Comparison of ENCODE assay signal across 21 cellular contexts in the genomic region with DNA sequence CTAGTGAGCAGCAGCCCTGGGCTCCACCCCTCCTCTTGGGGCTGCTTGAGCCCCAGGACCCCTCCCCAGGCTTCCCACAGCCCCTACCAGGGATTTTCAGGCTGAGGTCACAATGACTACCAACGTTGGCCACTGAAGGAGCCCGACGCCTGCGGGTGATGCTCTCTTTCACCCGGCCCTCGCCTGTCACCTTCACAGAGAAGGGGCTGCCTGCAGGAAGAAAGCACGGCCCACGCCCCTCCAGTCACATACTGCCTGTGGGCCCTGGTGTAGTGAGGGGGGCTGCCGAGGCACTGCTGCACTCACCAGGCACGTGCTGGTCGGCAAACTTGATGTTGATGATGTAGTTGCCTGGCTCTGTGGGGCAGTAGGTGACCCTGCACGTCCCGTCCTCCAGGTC. TPM values are rescaled to one million over a fixed set of nuclear protein-coding genes. Genes with fewer than 3 reads are reported as not detected.
DNase-seq lines count a peak whose midpoint lies in the region; ATAC-seq and TF ChIP-seq lines count a peak whose summit lies in the region.
"Had no signal": no experiment of that assay in that cellular context is flagged by ENCODE, and none has a peak within 500 bp of the region (broad histone marks: within the 10 kb centered on the region; RNA-seq: fewer than 3 reads in every experiment).

No MANE protein-coding gene starts in this region.

- H3K27me3 ChIP-seq in CD4-positive, CD25-positive, alpha-beta regulatory T cell (ENCODE audit: control insufficient read depth, insufficient read depth, low read length): no peaks in the 10 kb centered on the region
- no peaks in the 10 kb centered on the region for H3K27me3 ChIP-seq in tibial artery
- H3K27me3 ChIP-seq: ascending aorta had no signal

- intact Hi-C loops in Calu3 (cut with micrococcal nuclease; ENCODE audit: unreplicated experiment): no loop called here
- intact Hi-C loops in activated CD8-positive, alpha-beta T cell treated with anti-CD3 and anti-CD28 coated beads for 36 hours (cut with micrococcal nuclease): no loop called here
- intact Hi-C loops in mucosa of descending colon (cut with DNase I, micrococcal nuclease): no loop called here
- intact Hi-C loops in tibial artery (cut with DNase I; ENCODE audit: low total_unique reads): no loop called here

- no peak for DNase-seq in CD4-positive, CD25-positive, alpha-beta regulatory T cell
- DNase-seq in Calu3 (no peak), mucosa of descending colon (peak in 2 of 3 donors; percentile 9 to 46), tibial artery (no peak), NCI-H345 treated with DMSO at 0.1 percent for 48 hours (lab: John Stamatoyannopoulos, UW; ENCODE audit: unreplicated experiment) (no peak), nucleus accumbens (lab: John Stamatoyannopoulos, UW) (no peak)
- no peak for DNase-seq in activated CD8-positive, alpha-beta T cell treated with anti-CD3 and anti-CD28 coated beads for 36 hours
- DNase-seq: activated CD4-positive, CD25-positive, alpha-beta regulatory T cell; activated effector memory CD4-positive, alpha-beta T cell treated with anti-CD3 and anti-CD28 coated beads, Interleukin-2, amount 50 U/mL, for 16 hours; foreskin fibroblast; H7; Kasumi-1; left colon; NCI-H2227 treated with DMSO at 0.1 percent for 48 hours; NK-92 treated with Interleukin-12 subunit alpha and Interleukin-12 subunit beta, amount 100 ng/mL, for 24 hours; SHP77; stimulated activated CD4-positive, alpha-beta T cell treated with anti-CD3 and anti-CD28 coated beads, Interleukin-2, amount 100 ng/mL, for 48 hours; substantia nigra had no signal

- no peaks in the 10 kb centered on the region for H3K9me3 Mint-ChIP-seq in CD4-positive, CD25-positive, alpha-beta regulatory T cell
- no peaks in the 10 kb centered on the region for H3K9me3 Mint-ChIP-seq in Calu3 (ENCODE audit: low read depth, unreplicated experiment)
- H3K9me3 Mint-ChIP-seq in activated CD8-positive, alpha-beta T cell treated with anti-CD3 and anti-CD28 coated beads for 36 hours: no peaks in the 10 kb centered on the region

- peaks cover 0 to 75% (median 6%) of the 10 kb centered on the region in 4 donors for H3K4me1 Mint-ChIP-seq in CD4-positive, CD25-positive, alpha-beta regulatory T cell
- H3K4me1 Mint-ChIP-seq in Calu3 (ENCODE audit: low read depth, unreplicated experiment): peaks cover 1% of the 10 kb centered on the region
- peaks cover 44% of the 10 kb centered on the region for H3K4me1 Mint-ChIP-seq in activated CD8-positive, alpha-beta T cell treated with anti-CD3 and anti-CD28 coated beads for 36 hours (ENCODE audit: low read depth)

- no peaks in the 10 kb centered on the region for H3K27me3 Mint-ChIP-seq in CD4-positive, CD25-positive, alpha-beta regulatory T cell
- H3K27me3 Mint-ChIP-seq in Calu3 (ENCODE audit: unreplicated experiment): no peaks in the 10 kb centered on the region
- H3K27me3 Mint-ChIP-seq in activated CD8-positive, alpha-beta T cell treated with anti-CD3 and anti-CD28 coated beads for 36 hours: no peaks in the 10 kb centered on the region

- peak overlapping the region in 1 of 3 donors; percentile 80 for H3K27ac Mint-ChIP-seq in CD4-positive, CD25-positive, alpha-beta regulatory T cell
- H3K27ac Mint-ChIP-seq in Calu3 (ENCODE audit: unreplicated experiment): no peak overlapping the region
- H3K27ac Mint-ChIP-seq in activated CD8-positive, alpha-beta T cell treated with anti-CD3 and anti-CD28 coated beads for 36 hours: peak overlapping the region; percentile 46

- CTCF ChIA-PET in Calu3 (lab: Charles Lee): no interaction called here
- CTCF ChIA-PET in activated CD8-positive, alpha-beta T cell treated with anti-CD3 and anti-CD28 coated beads for 36 hours (lab: Charles Lee): no interaction called here

- H3K27ac ChIP-seq in CD4-positive, CD25-positive, alpha-beta regulatory T cell (ENCODE audit: insufficient read depth, low read length, poor library complexity, severe bottlenecking): peak overlapping the region; percentile 68
- H3K27ac ChIP-seq in tibial artery: peak overlapping the region in 1 of 2 donors; percentile 65
- H3K27ac ChIP-seq: ascending aorta, BLaER1 had no signal

- BruUV-seq in Calu3 (replicated peaks; lab: Mats Ljungman, UMichigan): TSS peak; percentile 44

- POLR2A ChIA-PET in activated CD8-positive, alpha-beta T cell treated with anti-CD3 and anti-CD28 coated beads for 36 hours (lab: Charles Lee): no interaction called here

- TF ChIP-seq CTCF in Calu3 (IDR thresholded peaks at IDR 0.05; ENCODE audit: unreplicated experiment): no peak
- TF ChIP-seq CTCF in activated CD8-positive, alpha-beta T cell treated with anti-CD3 and anti-CD28 coated beads for 36 hours (IDR thresholded peaks at IDR 0.05): no peak
- TF ChIP-seq CTCF in mucosa of descending colon (IDR thresholded peaks at IDR 0.05): no peak
- no peak for TF ChIP-seq CTCF in tibial artery (IDR thresholded peaks at IDR 0.05)

- H3K4me1 ChIP-seq in CD4-positive, CD25-positive, alpha-beta regulatory T cell (ENCODE audit: control insufficient read depth, insufficient read depth, low read length, poor library complexity, severe bottlenecking): peaks cover 98% of the 10 kb centered on the region
- H3K4me1 ChIP-seq in mucosa of descending colon (ENCODE audit: low read depth) (peaks cover 5% of the 10 kb centered on the region), tibial artery (peaks cover 0 to 10% (median 3%) of the 10 kb centered on the region in 4 donors)
- H3K4me1 ChIP-seq: ascending aorta had no signal

- H3K36me3 ChIP-seq in CD4-positive, CD25-positive, alpha-beta regulatory T cell (ENCODE audit: control insufficient read depth, insufficient read depth, low read length): peaks cover 54% of the 10 kb centered on the region
- H3K36me3 ChIP-seq in mucosa of descending colon (ENCODE audit: low read depth) (no peaks in the 10 kb centered on the region), tibial artery (peaks cover 85 to 94% (median 94%) of the 10 kb centered on the region in 3 donors)

- H3K4me3 ChIP-seq in CD4-positive, CD25-positive, alpha-beta regulatory T cell (ENCODE audit: low read depth, low read length): no peak overlapping the region
- H3K4me3 ChIP-seq in mucosa of descending colon (no peak overlapping the region), tibial artery (no peak overlapping the region)
- H3K4me3 ChIP-seq: ascending aorta, BLaER1 had no signal

- H3K4me3 Mint-ChIP-seq in CD4-positive, CD25-positive, alpha-beta regulatory T cell: peak overlapping the region in 1 of 4 donors; percentile 56
- no peak overlapping the region for H3K4me3 Mint-ChIP-seq in Calu3 (ENCODE audit: low read depth, unreplicated experiment)
- H3K4me3 Mint-ChIP-seq in activated CD8-positive, alpha-beta T cell treated with anti-CD3 and anti-CD28 coated beads for 36 hours: no peak overlapping the region

- H3K9me3 ChIP-seq in CD4-positive, CD25-positive, alpha-beta regulatory T cell (ENCODE audit: control insufficient read depth in 2 of 2, low read length in 2 of 2): no peaks in the 10 kb centered on the region
- H3K9me3 ChIP-seq in mucosa of descending colon (no peaks in the 10 kb centered on the region), tibial artery (no peaks in the 10 kb centered on the region)
- H3K9me3 ChIP-seq: ascending aorta had no signal

- H3K36me3 Mint-ChIP-seq in CD4-positive, CD25-positive, alpha-beta regulatory T cell: peaks cover 5% of the 10 kb centered on the region
- peaks cover 79% of the 10 kb centered on the region for H3K36me3 Mint-ChIP-seq in Calu3 (ENCODE audit: insufficient read depth, unreplicated experiment)
- H3K36me3 Mint-ChIP-seq in activated CD8-positive, alpha-beta T cell treated with anti-CD3 and anti-CD28 coated beads for 36 hours (ENCODE audit: low read depth): peaks cover 28% of the 10 kb centered on the region

- no peak for ATAC-seq in CD4-positive, CD25-positive, alpha-beta regulatory T cell (ENCODE audit: low read depth in 2 of 2)
- no peak for ATAC-seq in activated CD8-positive, alpha-beta T cell treated with anti-CD3 and anti-CD28 coated beads for 36 hours
- no peak for ATAC-seq in mucosa of descending colon
- ATAC-seq: left colon had no signal

RNA-seq across cellular contexts. Expression of a gene that starts 22.0 kb away (rescaled TPM):
- total RNA-seq in CD4-positive, CD25-positive, alpha-beta regulatory T cell: 1,918 TPM
- 100 to 1,000 TPM; 219 to 283 (median 250) TPM for polyA plus RNA-seq in CD4-positive, CD25-positive, alpha-beta regulatory T cell
- total RNA-seq in Calu3 (2022) (973 and 1,240 TPM in 2 replicates), mucosa of descending colon (1,000 to 10,000 TPM in 1 of 3 donors, 100 to 1,000 TPM in 2; 164 to 4,590 (median 513) TPM)
- 1,000 to 10,000 TPM; 1,057 to 1,091 TPM for total RNA-seq in activated CD8-positive, alpha-beta T cell treated with anti-CD3 and anti-CD28 coated beads for 36 hours

RNA-seq across cellular contexts. Expression of a gene that starts 26.6 kb away (rescaled TPM):
- total RNA-seq in CD4-positive, CD25-positive, alpha-beta regulatory T cell: 133 TPM
- polyA plus RNA-seq in CD4-positive, CD25-positive, alpha-beta regulatory T cell: 10 to 100 TPM; 31.8 to 44.0 (median 34.6) TPM
- total RNA-seq in Calu3 (2022): 75.1 TPM in 2 replicates
- 10 to 100 TPM; 92.4 to 96.6 TPM for total RNA-seq in activated CD8-positive, alpha-beta T cell treated with anti-CD3 and anti-CD28 coated beads for 36 hours
- 10 to 100 TPM; 32.3 to 73.0 (median 41.0) TPM for total RNA-seq in mucosa of descending colon

RNA-seq across cellular contexts. Expression of a gene that starts 45.7 kb away (rescaled TPM):
- total RNA-seq in CD4-positive, CD25-positive, alpha-beta regulatory T cell: 4,192 TPM
- 1,000 to 10,000 TPM; 3,877 to 6,073 (median 4,905) TPM for polyA plus RNA-seq in CD4-positive, CD25-positive, alpha-beta regulatory T cell
- total RNA-seq in Calu3 (2022) (1,458 and 1,495 TPM in 2 replicates), mucosa of descending colon (1,000 to 10,000 TPM; 2,179 to 2,606 (median 2,424) TPM)
- total RNA-seq in activated CD8-positive, alpha-beta T cell treated with anti-CD3 and anti-CD28 coated beads for 36 hours: 1,000 to 10,000 TPM; 3,574 to 3,675 TPM

RNA-seq across cellular contexts. Expression of a gene that starts 56.6 kb away (rescaled TPM):
- total RNA-seq in CD4-positive, CD25-positive, alpha-beta regulatory T cell: 29.7 TPM
- polyA plus RNA-seq in CD4-positive, CD25-positive, alpha-beta regulatory T cell: 10 to 100 TPM; 12.2 to 23.1 (median 19.1) TPM
- total RNA-seq in Calu3 (2022) (28.8 and 30.6 TPM in 2 replicates), mucosa of descending colon (10 to 100 TPM; 18.1 to 30.8 (median 25.6) TPM)
- total RNA-seq in activated CD8-positive, alpha-beta T cell treated with anti-CD3 and anti-CD28 coated beads for 36 hours: 10 to 100 TPM in 1 of 2 experiments, 1 to 10 TPM in 1; 9.4 to 10.3 TPM

RNA-seq across cellular contexts. Expression of a gene that starts 56.9 kb away (rescaled TPM):
- 8.1 TPM for total RNA-seq in CD4-positive, CD25-positive, alpha-beta regulatory T cell
- polyA plus RNA-seq in CD4-positive, CD25-positive, alpha-beta regulatory T cell: 10 to 100 TPM; 21.0 to 34.3 (median 25.4) TPM
- not detected in 2 replicates for total RNA-seq in Calu3 (2022)
- total RNA-seq in activated CD8-positive, alpha-beta T cell treated with anti-CD3 and anti-CD28 coated beads for 36 hours: 1 to 10 TPM in 1 of 2 experiments, under 1 TPM in 1; 0.67 to 1.0 TPM
- total RNA-seq in mucosa of descending colon: not detected
- total RNA-seq: ascending aorta, left colon, osteocyte had no signal

Comparison
In these comparisons a context has a peak if more than half of its experiments do, and no peak if none do; other contexts are left out.
1. DNase-seq: peak in mucosa of descending colon (2 of 3); none in CD4-positive, CD25-positive, alpha-beta regulatory T cell (0 of 3), Calu3 (single experiment), activated CD8-positive, alpha-beta T cell treated with anti-CD3 and anti-CD28 coated beads for 36 hours (single experiment), tibial artery (0 of 2), NCI-H345 treated with DMSO at 0.1 percent for 48 hours (single experiment) and nucleus accumbens (0 of 56).